Comparison of ENCODE assay signal across 17 cellular contexts in the genomic region with DNA sequence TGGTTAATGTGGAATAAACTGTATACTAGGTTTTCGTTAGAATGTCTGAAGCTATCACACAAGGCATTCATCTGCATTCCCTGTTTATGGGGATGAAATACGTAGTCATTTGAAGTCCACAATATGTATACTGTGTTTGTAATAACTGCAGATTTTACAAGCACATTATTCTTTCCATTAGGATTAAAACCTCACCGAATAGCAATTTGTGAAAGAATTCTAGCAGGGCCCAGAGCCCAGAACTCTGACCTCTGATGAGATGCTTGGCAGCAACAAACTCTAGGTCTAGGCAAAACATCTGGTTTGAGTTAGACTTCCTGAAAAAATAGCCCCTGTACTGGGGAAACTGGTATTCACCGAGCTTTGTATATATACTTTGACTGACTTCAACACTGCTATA.
A peak's percentile ranks its signal among the peaks of the same experiment; 100 is the strongest.
DNase-seq lines count a peak whose midpoint lies in the region; FAIRE-seq and TF ChIP-seq lines count a peak whose summit lies in the region.
"Had no signal": no experiment of that assay in that cellular context is flagged by ENCODE, and none has a peak within 500 bp of the region (broad histone marks: within the 10 kb centered on the region; RNA-seq: fewer than 3 reads in every experiment).

No MANE protein-coding gene starts in this region.

- no peaks in the 10 kb centered on the region for H3K4me1 Mint-ChIP-seq in activated naive CD4-positive, alpha-beta T cell treated with anti-CD3 and anti-CD28 coated beads, Interleukin-2, amount 10 ng/mL, durations not matched to agents 7 days and 5 days

- no peaks in the 10 kb centered on the region for H3K36me3 ChIP-seq in ACC112 (ENCODE audit: insufficient read depth, low read length)

- H3K27me3 ChIP-seq in ACC112 (ENCODE audit: insufficient read depth, low read length) = no peaks in the 10 kb centered on the region

- H3K27me3 Mint-ChIP-seq in activated naive CD4-positive, alpha-beta T cell treated with anti-CD3 and anti-CD28 coated beads, Interleukin-2, amount 10 ng/mL, durations not matched to agents 7 days and 5 days = no peaks in the 10 kb centered on the region
- H3K27me3 Mint-ChIP-seq: activated naive CD8-positive, alpha-beta T cell treated with anti-CD3 and anti-CD28 coated beads for 36 hours; naive thymus-derived CD4-positive, alpha-beta T cell had no signal

- CTCF ChIA-PET in activated naive CD4-positive, alpha-beta T cell treated with anti-CD3 and anti-CD28 coated beads, Interleukin-2, amount 10 ng/mL, durations not matched to agents 7 days and 5 days (lab: Charles Lee) = no interaction called here

- no peak overlapping the region for H2AFZ ChIP-seq in ACC112 (ENCODE audit: low read length, unreplicated experiment)

- H3K4me1 ChIP-seq in ACC112 (ENCODE audit: control insufficient read depth, insufficient read depth, low read length, unreplicated experiment) = peaks cover 12% of the 10 kb centered on the region

- H3K27ac ChIP-seq in ACC112 (ENCODE audit: low read depth, low read length) = peak overlapping the region; percentile 47

- no peaks in the 10 kb centered on the region for H3K79me2 ChIP-seq in ACC112 (ENCODE audit: control insufficient read depth, insufficient read depth, low read length, unreplicated experiment)

- no peak for TF ChIP-seq CTCF in HFF-Myc (IDR thresholded peaks at IDR 0.05; ENCODE audit: low read depth, low read length, missing control alignments)
- TF ChIP-seq CTCF in choroid plexus epithelial cell (conservative IDR thresholded peaks at IDR 0.05; ENCODE audit: low read depth, low read length) = no peak

- H3K9me3 Mint-ChIP-seq in activated naive CD4-positive, alpha-beta T cell treated with anti-CD3 and anti-CD28 coated beads, Interleukin-2, amount 10 ng/mL, durations not matched to agents 7 days and 5 days = no peaks in the 10 kb centered on the region
- H3K9me3 Mint-ChIP-seq: activated naive CD8-positive, alpha-beta T cell treated with anti-CD3 and anti-CD28 coated beads for 36 hours; naive thymus-derived CD4-positive, alpha-beta T cell had no signal

- H3K4me3 ChIP-seq in ACC112 (ENCODE audit: low read depth, low read length) (no peak overlapping the region), HFF-Myc (replicated peaks; ENCODE audit: low read depth, low read length) (no peak overlapping the region), choroid plexus epithelial cell (ENCODE audit: low read depth, low read length) (no peak overlapping the region)

- H3K36me3 Mint-ChIP-seq in activated naive CD4-positive, alpha-beta T cell treated with anti-CD3 and anti-CD28 coated beads, Interleukin-2, amount 10 ng/mL, durations not matched to agents 7 days and 5 days = no peaks in the 10 kb centered on the region
- H3K36me3 Mint-ChIP-seq: activated naive CD8-positive, alpha-beta T cell treated with anti-CD3 and anti-CD28 coated beads for 36 hours had no signal

- no peak overlapping the region for H3K4me3 Mint-ChIP-seq in activated naive CD4-positive, alpha-beta T cell treated with anti-CD3 and anti-CD28 coated beads, Interleukin-2, amount 10 ng/mL, durations not matched to agents 7 days and 5 days
- H3K4me3 Mint-ChIP-seq: activated naive CD8-positive, alpha-beta T cell treated with anti-CD3 and anti-CD28 coated beads for 36 hours; naive thymus-derived CD4-positive, alpha-beta T cell had no signal

- no peak overlapping the region for H3K27ac Mint-ChIP-seq in activated naive CD4-positive, alpha-beta T cell treated with anti-CD3 and anti-CD28 coated beads, Interleukin-2, amount 10 ng/mL, durations not matched to agents 7 days and 5 days
- H3K27ac Mint-ChIP-seq: activated naive CD8-positive, alpha-beta T cell treated with anti-CD3 and anti-CD28 coated beads for 36 hours; naive thymus-derived CD4-positive, alpha-beta T cell had no signal

- no peak for FAIRE-seq in urothelium cell line (lab: Jason Lieb, UNC)

- DNase-seq in HFF-Myc (ENCODE audit: extremely low read depth, low read depth) = peak; percentile 90
- DNase-seq in choroid plexus epithelial cell (ENCODE audit: low read depth) = peak; percentile 96
- peak; percentile 38 for DNase-seq in myocyte (ENCODE audit: low read depth)
- DNase-seq in urothelium cell line (ENCODE audit: low spot score) = no peak
- no peak for DNase-seq in NCI-H748 treated with DMSO at 0.1 percent for 48 hours (lab: John Stamatoyannopoulos, UW)
- DNase-seq in activated CD8-positive, alpha-beta memory T cell treated with anti-CD3 and anti-CD28 coated beads for 24 hours = no peak
- DNase-seq in activated naive CD4-positive, alpha-beta T cell treated with anti-CD3 and anti-CD28 coated beads, Interleukin-2, amount 10 ng/mL, durations not matched to agents 7 days and 5 days = no peak
- DNase-seq: activated naive CD8-positive, alpha-beta T cell treated with anti-CD3 and anti-CD28 coated beads for 36 hours; AML-193; DMS153; effector CD4-positive, alpha-beta T cell; glutamatergic neuron; left colon; naive thymus-derived CD4-positive, alpha-beta T cell; NCI-H1092 treated with DMSO at 0.1 percent for 48 hours; T-helper 1 cell had no signal

Comparison
In these comparisons a context has a peak if more than half of its experiments do, and no peak if none do; other contexts are left out.
1. DNase-seq: peak in HFF-Myc (single experiment), choroid plexus epithelial cell (single experiment) and myocyte (single experiment); none in urothelium cell line (single experiment), NCI-H748 treated with DMSO at 0.1 percent for 48 hours (single experiment), activated CD8-positive, alpha-beta memory T cell treated with anti-CD3 and anti-CD28 coated beads for 24 hours (single experiment) and activated naive CD4-positive, alpha-beta T cell treated with anti-CD3 and anti-CD28 coated beads, Interleukin-2, amount 10 ng/mL, durations not matched to agents 7 days and 5 days (single experiment).